Comparison of ENCODE assay signal across 33 cellular contexts in the genomic region with DNA sequence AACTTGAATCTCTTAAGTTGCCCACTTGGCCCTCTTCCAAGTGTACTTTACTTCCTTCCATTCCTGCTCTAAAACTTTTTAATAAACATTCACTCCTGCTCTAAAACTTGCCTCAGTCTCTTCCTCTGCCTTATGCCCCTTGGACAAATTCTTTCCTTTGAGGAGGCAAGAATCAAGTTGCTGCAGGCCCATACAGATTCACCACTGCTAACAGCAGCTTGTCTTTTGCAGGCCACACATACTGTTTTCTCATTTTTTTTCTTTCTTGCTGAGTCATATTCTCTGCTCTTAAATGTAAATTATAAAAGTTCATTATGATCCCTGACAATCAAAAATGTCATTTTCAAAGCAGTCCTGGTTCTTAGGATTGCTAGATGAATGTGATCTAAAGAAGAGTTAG.
"Had no signal": no experiment of that assay in that cellular context is flagged by ENCODE, and none has a peak within 500 bp of the region (broad histone marks: within the 10 kb centered on the region; RNA-seq: fewer than 3 reads in every experiment).

No MANE protein-coding gene starts in this region.

- H3K4me3 ChIP-seq: adrenal gland, cardiac muscle cell, coronary artery, dorsolateral prefrontal cortex, gastrocnemius medialis, heart left ventricle had no signal

- H3K36me3 Mint-ChIP-seq: activated CD4-positive, alpha-beta memory T cell treated with anti-CD3 and anti-CD28 coated beads for 36 hours; activated CD8-positive, alpha-beta memory T cell treated with anti-CD3 and anti-CD28 coated beads, Interleukin-2, amount 10 ng/mL, durations not matched to agents 7 days and 5 days; activated naive CD4-positive, alpha-beta T cell treated with anti-CD3 and anti-CD28 coated beads, Interleukin-2, amount 50 U/mL, for 24 hours; activated naive CD8-positive, alpha-beta T cell treated with anti-CD3 and anti-CD28 coated beads for 36 hours had no signal

- ATAC-seq: activated CD4-positive, CD25-positive, alpha-beta regulatory T cell treated with anti-CD3 and anti-CD28 coated beads, Interleukin-2, amount 50 U/mL, for 24 hours; activated CD8-positive, alpha-beta memory T cell treated with anti-CD3 and anti-CD28 coated beads, Interleukin-2, amount 10 ng/mL, durations not matched to agents 7 days and 5 days; activated CD8-positive, alpha-beta T cell treated with anti-CD3 and anti-CD28 coated beads, Interleukin-2, amount 10 ng/mL, durations not matched to agents 7 days and 5 days; activated naive CD8-positive, alpha-beta T cell treated with anti-CD3 and anti-CD28 coated beads, Interleukin-2, amount 50 U/mL, for 24 hours; esophagus mucosa; gastrocnemius medialis; heart left ventricle had no signal

- DNase-seq: activated B cell treated with CpG ODN at 0.5 μM for 24 hours; activated CD4-positive, alpha-beta memory T cell treated with anti-CD3 and anti-CD28 coated beads for 36 hours; activated CD4-positive, alpha-beta T cell treated with anti-CD3 and anti-CD28 coated beads, Interleukin-2, amount 10 ng/mL, durations not matched to agents 24 days and 14 days; activated CD8-positive, alpha-beta memory T cell treated with anti-CD3 and anti-CD28 coated beads, Interleukin-2, amount 10 ng/mL, durations not matched to agents 7 days and 5 days; activated CD8-positive, alpha-beta memory T cell treated with anti-CD3 and anti-CD28 coated beads, Interleukin-2, amount 50 U/mL, for 4 hours; activated CD8-positive, alpha-beta T cell treated with anti-CD3 and anti-CD28 coated beads, Interleukin-2, amount 10 ng/mL, durations not matched to agents 7 days and 5 days; activated effector memory CD4-positive, alpha-beta T cell treated with anti-CD3 and anti-CD28 coated beads, Interleukin-2, amount 50 U/mL, for 16 hours; activated naive CD4-positive, alpha-beta T cell treated with anti-CD3 and anti-CD28 coated beads for 36 hours; activated naive CD8-positive, alpha-beta T cell treated with anti-CD3 and anti-CD28 coated beads for 36 hours; activated naive CD8-positive, alpha-beta T cell treated with anti-CD3 and anti-CD28 coated beads, Interleukin-2, amount 50 U/mL, for 24 hours; activated T-cell treated with anti-CD3 and anti-CD28 coated beads, Interleukin-2, amount 50 U/mL, for 1 hour; activated T-cell treated with anti-CD3 and anti-CD28 coated beads, Interleukin-2, amount 50 U/mL, for 48 hours; adrenal gland; anterior cingulate cortex; brain microvascular endothelial cell; central memory CD4-positive, alpha-beta T cell; cerebellar nuclear complex; dorsolateral prefrontal cortex; effector memory CD4-positive, alpha-beta T cell; endodermal cell; gastrocnemius medialis; glutamatergic neuron; heart left ventricle; T-helper 2 cell had no signal

- H3K9me3 Mint-ChIP-seq: dendritic cell treated with granulocyte-macrophage colony-stimulating factor and Interleukin-4, amounts not matched to agents 40 ng/mL and 50 ng/mL, for 4 days; endodermal cell had no signal

- H3K27ac ChIP-seq: adrenal gland, brain microvascular endothelial cell, cardiac muscle cell, coronary artery, dorsolateral prefrontal cortex, gastrocnemius medialis, heart left ventricle, VCaP had no signal

- H3K27me3 Mint-ChIP-seq: activated B cell treated with CpG ODN at 0.5 μM for 24 hours; activated CD4-positive, alpha-beta memory T cell treated with anti-CD3 and anti-CD28 coated beads for 36 hours; activated CD4-positive, alpha-beta T cell treated with anti-CD3 and anti-CD28 coated beads, Interleukin-2, amount 10 ng/mL, durations not matched to agents 24 days and 14 days; activated CD8-positive, alpha-beta memory T cell treated with anti-CD3 and anti-CD28 coated beads, Interleukin-2, amount 10 ng/mL, durations not matched to agents 7 days and 5 days; activated naive CD4-positive, alpha-beta T cell treated with anti-CD3 and anti-CD28 coated beads, Interleukin-2, amount 50 U/mL, for 24 hours; activated naive CD8-positive, alpha-beta T cell treated with anti-CD3 and anti-CD28 coated beads for 36 hours; activated naive CD8-positive, alpha-beta T cell treated with anti-CD3 and anti-CD28 coated beads, Interleukin-2, amount 50 U/mL, for 24 hours; dendritic cell treated with granulocyte-macrophage colony-stimulating factor and Interleukin-4, amounts not matched to agents 40 ng/mL and 50 ng/mL, for 4 days had no signal

- H3K4me1 Mint-ChIP-seq: activated B cell treated with CpG ODN at 0.5 μM for 24 hours; activated CD4-positive, alpha-beta T cell treated with anti-CD3 and anti-CD28 coated beads, Interleukin-2, amount 10 ng/mL, durations not matched to agents 24 days and 14 days; activated CD8-positive, alpha-beta memory T cell treated with anti-CD3 and anti-CD28 coated beads, Interleukin-2, amount 10 ng/mL, durations not matched to agents 7 days and 5 days; activated naive CD4-positive, alpha-beta T cell treated with anti-CD3 and anti-CD28 coated beads, Interleukin-2, amount 50 U/mL, for 24 hours; activated naive CD8-positive, alpha-beta T cell treated with anti-CD3 and anti-CD28 coated beads for 36 hours; activated naive CD8-positive, alpha-beta T cell treated with anti-CD3 and anti-CD28 coated beads, Interleukin-2, amount 50 U/mL, for 24 hours; endodermal cell had no signal

- H3K4me3 Mint-ChIP-seq: activated B cell treated with CpG ODN at 0.5 μM for 24 hours; activated CD4-positive, alpha-beta memory T cell treated with anti-CD3 and anti-CD28 coated beads for 36 hours; activated CD4-positive, alpha-beta T cell treated with anti-CD3 and anti-CD28 coated beads, Interleukin-2, amount 10 ng/mL, durations not matched to agents 24 days and 14 days; activated CD8-positive, alpha-beta memory T cell treated with anti-CD3 and anti-CD28 coated beads, Interleukin-2, amount 10 ng/mL, durations not matched to agents 7 days and 5 days; activated CD8-positive, alpha-beta T cell treated with anti-CD3 and anti-CD28 coated beads, Interleukin-2, amount 10 ng/mL, durations not matched to agents 7 days and 5 days; activated naive CD4-positive, alpha-beta T cell treated with anti-CD3 and anti-CD28 coated beads for 36 hours; activated naive CD4-positive, alpha-beta T cell treated with anti-CD3 and anti-CD28 coated beads, Interleukin-2, amount 50 U/mL, for 24 hours; activated naive CD8-positive, alpha-beta T cell treated with anti-CD3 and anti-CD28 coated beads for 36 hours; activated naive CD8-positive, alpha-beta T cell treated with anti-CD3 and anti-CD28 coated beads, Interleukin-2, amount 50 U/mL, for 24 hours; activated T-helper 1 cell treated with anti-CD3 and anti-CD28 coated beads, Interleukin-12 subunit alpha, Interleukin-12 subunit beta, Interleukin-2, Interleukin-4 antibody, amounts not matched to agents 30 ng/mL and 10 ng/mL and 1 ng/mL, durations not matched to agents 14 hours and 24 hours and 36 hours; dendritic cell treated with granulocyte-macrophage colony-stimulating factor and Interleukin-4, amounts not matched to agents 40 ng/mL and 50 ng/mL, for 4 days; endodermal cell had no signal

- H3K27ac Mint-ChIP-seq: activated B cell treated with CpG ODN at 0.5 μM for 24 hours; activated CD4-positive, alpha-beta memory T cell treated with anti-CD3 and anti-CD28 coated beads for 36 hours; activated CD4-positive, alpha-beta T cell treated with anti-CD3 and anti-CD28 coated beads, Interleukin-2, amount 10 ng/mL, durations not matched to agents 24 days and 14 days; activated CD8-positive, alpha-beta memory T cell treated with anti-CD3 and anti-CD28 coated beads, Interleukin-2, amount 10 ng/mL, durations not matched to agents 7 days and 5 days; activated CD8-positive, alpha-beta T cell treated with anti-CD3 and anti-CD28 coated beads, Interleukin-2, amount 10 ng/mL, durations not matched to agents 7 days and 5 days; activated naive CD4-positive, alpha-beta T cell treated with anti-CD3 and anti-CD28 coated beads for 36 hours; activated naive CD4-positive, alpha-beta T cell treated with anti-CD3 and anti-CD28 coated beads, Interleukin-2, amount 50 U/mL, for 24 hours; activated naive CD8-positive, alpha-beta T cell treated with anti-CD3 and anti-CD28 coated beads for 36 hours; activated naive CD8-positive, alpha-beta T cell treated with anti-CD3 and anti-CD28 coated beads, Interleukin-2, amount 50 U/mL, for 24 hours; activated T-helper 1 cell treated with anti-CD3 and anti-CD28 coated beads, Interleukin-12 subunit alpha, Interleukin-12 subunit beta, Interleukin-2, Interleukin-4 antibody, amounts not matched to agents 30 ng/mL and 10 ng/mL and 1 ng/mL, durations not matched to agents 14 hours and 24 hours and 36 hours; activated T-helper 2 cell treated with anti-CD3 and anti-CD28 coated beads, Interferon-gamma antibody, Interleukin-2, Interleukin-4, amounts not matched to agents 10 μg/mL and 5 μg/mL and 100 μg/mL, durations not matched to agents 14 hours and 24 hours and 36 hours; dendritic cell treated with granulocyte-macrophage colony-stimulating factor and Interleukin-4, amounts not matched to agents 40 ng/mL and 50 ng/mL, for 4 days; endodermal cell had no signal
